In genomic region chr14:70904376-70904775, GRCh38 we compare ENCODE assay signal across 28 cellular contexts. TPM values are rescaled to one million over a fixed set of nuclear protein-coding genes. Genes with fewer than 3 reads are reported as not detected.
DNase-seq lines count a peak whose midpoint lies in the region; ATAC-seq, FAIRE-seq and TF ChIP-seq lines count a peak whose summit lies in the region.
"Had no signal": no experiment of that assay in that cellular context is flagged by ENCODE, and none has a peak within 500 bp of the region (broad histone marks: within the 10 kb centered on the region; RNA-seq: fewer than 3 reads in every experiment).

No MANE protein-coding gene starts in this region.

- peak overlapping the region; percentile 97 for H3K27ac ChIP-seq in left ventricle myocardium inferior (replicated peaks)
- peak overlapping the region in 5 of 10 donors; percentile 93 to 98 (median 97) for H3K27ac ChIP-seq in heart right ventricle
- no peak overlapping the region for H3K27ac ChIP-seq in neural cell (ENCODE audit: low read length)
- H3K27ac ChIP-seq: BLaER1 treated with 17β-estradiol and CSF1 and Interleukin-3, amounts not matched to agents 10 nM and 100 nM; foreskin keratinocyte; SJSA1 had no signal

- H3F3A ChIP-seq in neural cell (ENCODE audit: insufficient read depth, low read length, poor library complexity, severe bottlenecking) = no peaks in the 10 kb centered on the region

- no peak overlapping the region for H3K9ac ChIP-seq in neural cell (ENCODE audit: low read length)
- H3K9ac ChIP-seq: BLaER1 treated with 17β-estradiol and CSF1 and Interleukin-3, amounts not matched to agents 10 nM and 100 nM had no signal

- ATAC-seq in heart right ventricle (no peak), HG03565 (IDR thresholded peaks at IDR 0.05; ENCODE audit: unreplicated experiment) (no peak)
- ATAC-seq: effector memory CD8-positive, alpha-beta T cell; foreskin keratinocyte; HepG2; left lobe of liver; Panc1; stimulated activated naive CD8-positive, alpha-beta T cell treated with anti-CD3 and anti-CD28 coated beads, Interleukin-15, amount 100 ng/mL, for 72 hours had no signal

- no peak for TF ChIP-seq RAD21 in neural cell (conservative IDR thresholded peaks at IDR 0.05)

- no peak for TF ChIP-seq EP300 in neural cell (conservative IDR thresholded peaks at IDR 0.05; ENCODE audit: poor library complexity, severe bottlenecking)

- H3K9me2 ChIP-seq in neural cell (ENCODE audit: insufficient read depth, low read length) = no peaks in the 10 kb centered on the region

- DNase-seq in left ventricle myocardium inferior (no peak), heart right ventricle (no peak), NCI-H69 (lab: John Stamatoyannopoulos, UW) (peak; percentile 18), COR-L47 (lab: John Stamatoyannopoulos, UW) (no peak), RCC 7860 (ENCODE audit: low spot score) (no peak)
- DNase-seq: activated effector memory CD4-positive, alpha-beta T cell treated with anti-CD3 and anti-CD28 coated beads, Interleukin-2, amount 50 U/mL, for 16 hours; Calu3; effector memory CD8-positive, alpha-beta T cell; foreskin keratinocyte; naive B cell; NCI-H1092 treated with DMSO at 0.1 percent for 48 hours; NCI-H2081; ovary; stimulated activated naive CD8-positive, alpha-beta T cell treated with anti-CD3 and anti-CD28 coated beads, Interleukin-15, amount 100 ng/mL, for 72 hours; T-helper 1 cell had no signal

- peaks cover 47% of the 10 kb centered on the region for H3K4me1 ChIP-seq in left ventricle myocardium inferior
- H3K4me1 ChIP-seq in heart right ventricle = peaks cover 7 to 51% (median 36%) of the 10 kb centered on the region in 9 donors

- no peak for FAIRE-seq in RCC 7860 (lab: Jason Lieb, UNC)
- FAIRE-seq: colon, GM12892, HepG2, TTC549 had no signal

- H4K20me1 ChIP-seq in neural cell (ENCODE audit: insufficient read depth) = peaks cover 6% of the 10 kb centered on the region

- 68 to 87% methylated on average over 2 of the region's 2 CpGs for WGBS in heart right ventricle, 2 donors

- peaks cover 11% of the 10 kb centered on the region for H3K79me2 ChIP-seq in neural cell (replicated peaks; ENCODE audit: insufficient read depth, low read length)

- no peak overlapping the region for H3K4me3 ChIP-seq in left ventricle myocardium inferior
- no peak overlapping the region for H3K4me3 ChIP-seq in heart right ventricle
- H3K4me3 ChIP-seq in neural cell (ENCODE audit: low read length) = peak overlapping the region; percentile 7
- H3K4me3 ChIP-seq: BLaER1 treated with 17β-estradiol and CSF1 and Interleukin-3, amounts not matched to agents 10 nM and 100 nM; HAP-1; hepatocyte; ovary; SJSA1; tibial nerve had no signal

- H3K27me3 ChIP-seq in left ventricle myocardium inferior (ENCODE audit: low read depth) (no peaks in the 10 kb centered on the region), heart right ventricle (no peaks in the 10 kb centered on the region), neural cell (ENCODE audit: insufficient read depth, low read depth, low read length) (no peaks in the 10 kb centered on the region)
- H3K27me3 ChIP-seq: BLaER1 treated with 17β-estradiol and CSF1 and Interleukin-3, amounts not matched to agents 10 nM and 100 nM; foreskin keratinocyte; hepatocyte; ovary; SJSA1; tibial nerve had no signal

- H2AFZ ChIP-seq in neural cell (ENCODE audit: low read depth, low read length) = no peak overlapping the region
- H2AFZ ChIP-seq: hepatocyte had no signal

- H3K36me3 ChIP-seq in left ventricle myocardium inferior (no peaks in the 10 kb centered on the region), heart right ventricle (no peaks in the 10 kb centered on the region), neural cell (ENCODE audit: insufficient read depth, low read length) (no peaks in the 10 kb centered on the region)
- H3K36me3 ChIP-seq: BLaER1 treated with 17β-estradiol and CSF1 and Interleukin-3, amounts not matched to agents 10 nM and 100 nM; ovary; tibial nerve had no signal

- intact Hi-C loops in left ventricle myocardium inferior (cut with micrococcal nuclease) (loop anchor here (10.0 kb wide), 1 partner anchor 50 kb away; no protein-coding TSS in a partner anchor), heart right ventricle (cut with DNase I) (loop anchor here in 4 of 10 donors (1.0 to 10.0 kb wide), 4 partner anchors 50 to 87 kb away; no protein-coding TSS in a partner anchor)

- TF ChIP-seq CTCF in left ventricle myocardium inferior (IDR thresholded peaks at IDR 0.05; ENCODE audit: borderline replicate concordance) (no peak), heart right ventricle (IDR thresholded peaks at IDR 0.05) (no peak), neural cell (IDR thresholded peaks at IDR 0.05; ENCODE audit: poor library complexity, severe bottlenecking) (no peak)

- H3K9me3 ChIP-seq in left ventricle myocardium inferior (replicated peaks) (no peaks in the 10 kb centered on the region), heart right ventricle (no peaks in the 10 kb centered on the region), neural cell (ENCODE audit: low read length) (no peaks in the 10 kb centered on the region)
- H3K9me3 ChIP-seq: BLaER1 treated with 17β-estradiol and CSF1 and Interleukin-3, amounts not matched to agents 10 nM and 100 nM; HAP-1; ovary; SJSA1; tibial nerve had no signal

- H3K4me2 ChIP-seq in neural cell (ENCODE audit: low read length) = no peak overlapping the region
- H3K4me2 ChIP-seq: BLaER1 treated with 17β-estradiol and CSF1 and Interleukin-3, amounts not matched to agents 10 nM and 100 nM had no signal

TF ChIP-seq in neural cell, 6 proteins besides CTCF, POLR2A, EP300 and RAD21:
- TF ChIP-seq POLR2AphosphoS5 (IDR thresholded peaks at IDR 0.05) = no peak
- TF ChIP-seq MXI1 (conservative IDR thresholded peaks at IDR 0.05; ENCODE audit: poor library complexity, severe bottlenecking) = no peak
- no peak for TF ChIP-seq REST (IDR thresholded peaks at IDR 0.05; ENCODE audit: borderline replicate concordance)
- no peak for TF ChIP-seq SMC3 (conservative IDR thresholded peaks at IDR 0.05; ENCODE audit: poor library complexity)
- no peak for TF ChIP-seq EZH2 (IDR thresholded peaks at IDR 0.05; ENCODE audit: borderline replicate concordance, insufficient read depth, low read length, poor library complexity, severe bottlenecking)
- no peak for TF ChIP-seq TAF1 (IDR thresholded peaks at IDR 0.05; ENCODE audit: low read depth)

RNA-seq across cellular contexts. Expression of gene PCNX1, which starts 2.9 kb away (rescaled TPM):
- 35.2 TPM for total RNA-seq in left ventricle myocardium inferior
- total RNA-seq in heart right ventricle = 10 to 100 TPM; 27.4 to 66.6 (median 48.2) TPM
- 1 to 10 TPM; 4.5 to 7.9 TPM for polyA plus RNA-seq in heart right ventricle
- 21.7 and 23.7 TPM in 2 replicates for polyA plus RNA-seq in neural cell
- 126 and 141 TPM in 2 replicates for polyA minus RNA-seq in neural cell
